In the genomic region with DNA sequence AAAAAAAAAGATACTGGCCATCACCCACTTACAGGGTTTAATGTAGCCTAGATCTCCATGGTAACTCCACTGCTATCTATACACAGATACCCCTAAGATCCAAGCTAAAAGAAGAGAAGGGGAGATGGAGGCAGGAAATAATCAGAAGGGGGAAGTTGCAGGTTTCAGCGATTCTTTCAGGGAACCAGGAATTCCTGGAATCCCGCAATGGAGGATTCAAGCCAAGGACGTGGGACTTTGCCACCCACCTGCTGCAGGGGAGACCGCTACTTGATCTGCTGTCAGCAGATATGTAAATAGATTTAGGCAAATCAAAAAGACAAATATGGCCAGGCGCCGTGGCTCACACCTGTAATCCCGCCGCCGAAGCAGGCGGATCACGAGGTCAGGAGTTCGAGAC, we compare ENCODE assay signal across 28 cellular contexts.
"Had no signal": no experiment of that assay in that cellular context is flagged by ENCODE, and none has a peak within 500 bp of the region (broad histone marks: within the 10 kb centered on the region; RNA-seq: fewer than 3 reads in every experiment).

No MANE protein-coding gene starts in this region.

- H3K4me1 ChIP-seq: ascending aorta, breast epithelium, colonic mucosa had no signal

- H3K27me3 Mint-ChIP-seq: activated naive CD4-positive, alpha-beta T cell treated with anti-CD3 and anti-CD28 coated beads, Interleukin-2, amount 10 ng/mL, durations not matched to agents 7 days and 5 days had no signal

- H3K4me3 ChIP-seq: ascending aorta, breast epithelium, cardiac muscle cell, colonic mucosa had no signal

- ATAC-seq: activated naive CD4-positive, alpha-beta T cell treated with anti-CD3 and anti-CD28 coated beads, Interleukin-2, amount 50 U/mL, for 72 hours; activated T-cell treated with anti-CD3 and anti-CD28 coated beads, Interleukin-2, amount 50 U/mL, for 72 hours; esophagus mucosa; T-helper 17 cell had no signal

- H3K36me3 ChIP-seq: ascending aorta, breast epithelium, cardiac muscle cell, colonic mucosa had no signal

- H3K4me3 Mint-ChIP-seq: activated CD4-positive, alpha-beta memory T cell treated with anti-CD3 and anti-CD28 coated beads, Interleukin-2, amount 10 ng/mL, durations not matched to agents 7 days and 5 days; activated CD4-positive, alpha-beta T cell treated with anti-CD3 and anti-CD28 coated beads, Interleukin-2, amount 10 ng/mL, durations not matched to agents 7 days and 5 days; activated naive CD4-positive, alpha-beta T cell treated with anti-CD3 and anti-CD28 coated beads, Interleukin-2, amount 10 ng/mL, durations not matched to agents 7 days and 5 days; activated naive CD8-positive, alpha-beta T cell treated with anti-CD3 and anti-CD28 coated beads, Interleukin-2, amount 10 ng/mL, durations not matched to agents 7 days and 5 days; activated T-cell treated with anti-CD3 and anti-CD28 coated beads, Interleukin-2, amount 50 U/mL, for 24 hours; activated T-cell treated with anti-CD3 and anti-CD28 coated beads, Interleukin-2, amount 50 U/mL, for 72 hours; brain; T-helper 17 cell; T-helper 2 cell treated with Interferon-gamma antibody and Interleukin-4, amounts not matched to agents 5 μg/mL and 100 μg/mL, for 36 hours had no signal

- H3K9me3 ChIP-seq: ascending aorta, breast epithelium, colonic mucosa had no signal

- H3K27ac Mint-ChIP-seq: activated CD4-positive, alpha-beta memory T cell treated with anti-CD3 and anti-CD28 coated beads, Interleukin-2, amount 10 ng/mL, durations not matched to agents 7 days and 5 days; activated CD4-positive, alpha-beta T cell treated with anti-CD3 and anti-CD28 coated beads, Interleukin-2, amount 10 ng/mL, durations not matched to agents 7 days and 5 days; activated naive CD4-positive, alpha-beta T cell treated with anti-CD3 and anti-CD28 coated beads, Interleukin-2, amount 10 ng/mL, durations not matched to agents 7 days and 5 days; activated naive CD4-positive, alpha-beta T cell treated with anti-CD3 and anti-CD28 coated beads, Interleukin-2, amount 50 U/mL, for 72 hours; activated naive CD8-positive, alpha-beta T cell treated with anti-CD3 and anti-CD28 coated beads, Interleukin-2, amount 10 ng/mL, durations not matched to agents 7 days and 5 days; activated T-cell treated with anti-CD3 and anti-CD28 coated beads, Interleukin-2, amount 50 U/mL, for 24 hours; activated T-cell treated with anti-CD3 and anti-CD28 coated beads, Interleukin-2, amount 50 U/mL, for 72 hours; T-helper 17 cell; T-helper 2 cell treated with Interferon-gamma antibody and Interleukin-4, amounts not matched to agents 5 μg/mL and 100 μg/mL, for 36 hours had no signal

- H3K4me1 Mint-ChIP-seq: activated CD4-positive, alpha-beta memory T cell treated with anti-CD3 and anti-CD28 coated beads, Interleukin-2, amount 10 ng/mL, durations not matched to agents 7 days and 5 days; activated CD4-positive, alpha-beta T cell treated with anti-CD3 and anti-CD28 coated beads, Interleukin-2, amount 10 ng/mL, durations not matched to agents 7 days and 5 days; activated naive CD4-positive, alpha-beta T cell treated with anti-CD3 and anti-CD28 coated beads, Interleukin-2, amount 10 ng/mL, durations not matched to agents 7 days and 5 days; activated naive CD8-positive, alpha-beta T cell treated with anti-CD3 and anti-CD28 coated beads, Interleukin-2, amount 10 ng/mL, durations not matched to agents 7 days and 5 days; T-helper 17 cell had no signal

- H3K36me3 Mint-ChIP-seq: activated naive CD4-positive, alpha-beta T cell treated with anti-CD3 and anti-CD28 coated beads, Interleukin-2, amount 10 ng/mL, durations not matched to agents 7 days and 5 days; activated naive CD4-positive, alpha-beta T cell treated with anti-CD3 and anti-CD28 coated beads, Interleukin-2, amount 50 U/mL, for 72 hours; brain had no signal

- H3K27me3 ChIP-seq: ascending aorta, colonic mucosa had no signal

- H3K27ac ChIP-seq: ascending aorta, breast epithelium, cardiac muscle cell, colonic mucosa had no signal

- DNase-seq: activated CD4-positive, alpha-beta memory T cell treated with anti-CD3 and anti-CD28 coated beads, Interleukin-2, amount 10 ng/mL, durations not matched to agents 7 days and 5 days; activated CD4-positive, alpha-beta T cell treated with anti-CD3 and anti-CD28 coated beads for 1 hour; activated CD4-positive, alpha-beta T cell treated with anti-CD3 and anti-CD28 coated beads for 4 hours; activated CD4-positive, alpha-beta T cell treated with anti-CD3 and anti-CD28 coated beads, Interleukin-2, amount 10 ng/mL, durations not matched to agents 7 days and 5 days; activated CD4-positive, alpha-beta T cell treated with anti-CD3 and anti-CD28 coated beads, Interleukin-2, amount 50 U/mL, for 4 hours; activated CD8-positive, alpha-beta memory T cell treated with anti-CD3 and anti-CD28 coated beads, Interleukin-2, amount 50 U/mL, for 48 hours; activated gamma-delta T cell; activated naive CD4-positive, alpha-beta T cell; activated naive CD4-positive, alpha-beta T cell treated with anti-CD3 and anti-CD28 coated beads, Interleukin-2, amount 10 ng/mL, durations not matched to agents 7 days and 5 days; activated naive CD8-positive, alpha-beta T cell treated with anti-CD3 and anti-CD28 coated beads, Interleukin-2, amount 10 ng/mL, durations not matched to agents 7 days and 5 days; activated T-cell treated with anti-CD3 and anti-CD28 coated beads for 4 hours; activated T-cell treated with anti-CD3 and anti-CD28 coated beads, Interleukin-2, amount 50 U/mL, for 24 hours; activated T-cell treated with anti-CD3 and anti-CD28 coated beads, Interleukin-2, amount 50 U/mL, for 72 hours; central memory CD4-positive, alpha-beta T cell; cerebellar nuclear complex; colonic mucosa; effector CD8-positive, alpha-beta T cell; foreskin fibroblast; head of caudate nucleus; T-helper 17 cell; T1000 had no signal

- H3K9me3 Mint-ChIP-seq: activated CD4-positive, alpha-beta memory T cell treated with anti-CD3 and anti-CD28 coated beads, Interleukin-2, amount 10 ng/mL, durations not matched to agents 7 days and 5 days; activated CD4-positive, alpha-beta T cell treated with anti-CD3 and anti-CD28 coated beads, Interleukin-2, amount 10 ng/mL, durations not matched to agents 7 days and 5 days; activated naive CD4-positive, alpha-beta T cell treated with anti-CD3 and anti-CD28 coated beads, Interleukin-2, amount 10 ng/mL, durations not matched to agents 7 days and 5 days; activated naive CD4-positive, alpha-beta T cell treated with anti-CD3 and anti-CD28 coated beads, Interleukin-2, amount 50 U/mL, for 72 hours; activated T-cell treated with anti-CD3 and anti-CD28 coated beads, Interleukin-2, amount 50 U/mL, for 24 hours; activated T-cell treated with anti-CD3 and anti-CD28 coated beads, Interleukin-2, amount 50 U/mL, for 72 hours; brain; T-helper 2 cell treated with Interferon-gamma antibody and Interleukin-4, amounts not matched to agents 5 μg/mL and 100 μg/mL, for 36 hours had no signal
